Comparison of ENCODE assay signal across 19 cellular contexts in genomic region chr20:62543470-62544302, GRCh38.
DNase-seq lines count a peak whose midpoint lies in the region; ATAC-seq and TF ChIP-seq lines count a peak whose summit lies in the region.
"Had no signal": no experiment of that assay in that cellular context is flagged by ENCODE, and none has a peak within 500 bp of the region (broad histone marks: within the 10 kb centered on the region; RNA-seq: fewer than 3 reads in every experiment).

No MANE protein-coding gene starts in this region.

- peak overlapping the region in 1 of 6 donors; percentile 21 for H3K27ac Mint-ChIP-seq in immature natural killer cell
- H3K27ac Mint-ChIP-seq: CD8-positive, alpha-beta T cell; H9; IgD-negative memory B cell had no signal

- H3K9me3 Mint-ChIP-seq in immature natural killer cell: no peaks in the 10 kb centered on the region
- H3K9me3 Mint-ChIP-seq: CD8-positive, alpha-beta T cell; IgD-negative memory B cell had no signal

- no peaks in the 10 kb centered on the region for H3K79me2 ChIP-seq in smooth muscle cell (ENCODE audit: low read depth)

- H3K27me3 ChIP-seq in smooth muscle cell (ENCODE audit: low read depth): no peaks in the 10 kb centered on the region
- H3K27me3 ChIP-seq: MG63 had no signal

- peaks cover 2 to 7% (median 4%) of the 10 kb centered on the region in 3 donors for H3K27me3 Mint-ChIP-seq in immature natural killer cell (ENCODE audit: low read depth in 3 of 3)

- DNase-seq in GM03348 (ENCODE audit: low spot score) (peak; percentile 43), amniotic epithelial cell (ENCODE audit: low read depth) (peak; percentile 35), immature natural killer cell (peak in 2 of 3 donors; percentile 24 to 28), smooth muscle cell (lab: John Stamatoyannopoulos, UW; ENCODE audit: unreplicated experiment) (no peak), COR-L47 (lab: John Stamatoyannopoulos, UW) (no peak)
- DNase-seq: CD8-positive, alpha-beta T cell; H9; Kasumi-1; MG63; NCI-H1048; NCI-H1436; NCI-H1930; NCI-H226; NCI-H524 treated with DMSO at 0.1 percent for 48 hours; PC-3 had no signal

- TF ChIP-seq CTCF in smooth muscle cell (IDR thresholded peaks at IDR 0.05; ENCODE audit: borderline replicate concordance, insufficient read depth, poor library complexity, severe bottlenecking): no peak

- H3K27ac ChIP-seq in smooth muscle cell (ENCODE audit: low read depth): no peak overlapping the region
- H3K27ac ChIP-seq: BLaER1 treated with 17β-estradiol and CSF1 and Interleukin-3, amounts not matched to agents 10 nM and 100 nM had no signal

- ATAC-seq in GM21360 (IDR thresholded peaks at IDR 0.05; ENCODE audit: unreplicated experiment): no peak
- ATAC-seq in HG03378 (IDR thresholded peaks at IDR 0.05; ENCODE audit: unreplicated experiment): no peak
- ATAC-seq: CD8-positive, alpha-beta T cell; PC-3 had no signal

- H3F3A ChIP-seq in smooth muscle cell (ENCODE audit: low read depth): no peaks in the 10 kb centered on the region

- no peaks in the 10 kb centered on the region for H3K36me3 Mint-ChIP-seq in immature natural killer cell
- H3K36me3 Mint-ChIP-seq: CD8-positive, alpha-beta T cell; IgD-negative memory B cell had no signal

- no peak overlapping the region for H3K4me3 Mint-ChIP-seq in immature natural killer cell
- H3K4me3 Mint-ChIP-seq: CD8-positive, alpha-beta T cell; H9; IgD-negative memory B cell had no signal

- H3K4me1 ChIP-seq in smooth muscle cell (ENCODE audit: low read depth): no peaks in the 10 kb centered on the region

- no peak overlapping the region for H2AFZ ChIP-seq in smooth muscle cell (ENCODE audit: low read depth)

- H3K9ac ChIP-seq in smooth muscle cell (ENCODE audit: low read depth): no peak overlapping the region
- H3K9ac ChIP-seq: BLaER1 treated with 17β-estradiol and CSF1 and Interleukin-3, amounts not matched to agents 10 nM and 100 nM had no signal

- peaks cover 8 to 19% of the 10 kb centered on the region in 2 donors for H3K4me1 Mint-ChIP-seq in immature natural killer cell
- H3K4me1 Mint-ChIP-seq: IgD-negative memory B cell had no signal

- H3K36me3 ChIP-seq in smooth muscle cell (ENCODE audit: low read depth): no peaks in the 10 kb centered on the region
- H3K36me3 ChIP-seq: BLaER1 treated with 17β-estradiol and CSF1 and Interleukin-3, amounts not matched to agents 10 nM and 100 nM; MG63 had no signal

- H3K9me3 ChIP-seq in smooth muscle cell (replicated peaks; ENCODE audit: low read depth): no peaks in the 10 kb centered on the region

- H3K4me2 ChIP-seq in smooth muscle cell: peak overlapping the region; percentile 51
- H3K4me2 ChIP-seq: BLaER1 treated with 17β-estradiol and CSF1 and Interleukin-3, amounts not matched to agents 10 nM and 100 nM had no signal

- no peaks in the 10 kb centered on the region for H4K20me1 ChIP-seq in smooth muscle cell (ENCODE audit: low read depth)

- WGBS in smooth muscle cell (ENCODE audit: low lambda C conversion rate): 53% methylated on average over 27 of the region's 27 CpGs

- H3K4me3 ChIP-seq in smooth muscle cell: no peak overlapping the region
- H3K4me3 ChIP-seq: BLaER1 treated with 17β-estradiol and CSF1 and Interleukin-3, amounts not matched to agents 10 nM and 100 nM; MG63 had no signal

Comparison
In these comparisons a context has a peak if more than half of its experiments do, and no peak if none do; other contexts are left out.
1. DNase-seq: peak in GM03348 (single experiment), amniotic epithelial cell (single experiment) and immature natural killer cell (2 of 3); none in smooth muscle cell (single experiment) and COR-L47 (single experiment).